ENCODE assay signal across 24 cellular contexts in genomic region chr14:84202486-84202885, GRCh38.
"Had no signal": no experiment of that assay in that cellular context is flagged by ENCODE, and none has a peak within 500 bp of the region (broad histone marks: within the 10 kb centered on the region; RNA-seq: fewer than 3 reads in every experiment).

No MANE protein-coding gene starts in this region.

- H3K27me3 Mint-ChIP-seq: activated CD4-positive, alpha-beta T cell treated with anti-CD3 and anti-CD28 coated beads for 36 hours; activated naive CD8-positive, alpha-beta T cell treated with anti-CD3 and anti-CD28 coated beads, Interleukin-2, amount 10 ng/mL, durations not matched to agents 7 days and 5 days; effector memory CD8-positive, alpha-beta T cell; natural killer cell treated with Interleukin-12 subunit alpha and Interleukin-12 subunit beta and Interleukin-15 and Interleukin-18, amount 100 ng/mL, for 72 hours had no signal

- H3K27ac Mint-ChIP-seq: activated CD4-positive, alpha-beta T cell treated with anti-CD3 and anti-CD28 coated beads for 36 hours; activated naive CD4-positive, alpha-beta T cell treated with anti-CD3 and anti-CD28 coated beads for 36 hours; activated naive CD8-positive, alpha-beta T cell treated with anti-CD3 and anti-CD28 coated beads, Interleukin-2, amount 10 ng/mL, durations not matched to agents 7 days and 5 days; brain; effector memory CD8-positive, alpha-beta T cell; natural killer cell treated with Interleukin-12 subunit alpha and Interleukin-12 subunit beta and Interleukin-15 and Interleukin-18, amount 100 ng/mL, for 72 hours; WTC11 had no signal

- H3K36me3 Mint-ChIP-seq: activated naive CD8-positive, alpha-beta T cell treated with anti-CD3 and anti-CD28 coated beads, Interleukin-2, amount 10 ng/mL, durations not matched to agents 7 days and 5 days; brain; natural killer cell treated with Interleukin-12 subunit alpha and Interleukin-12 subunit beta and Interleukin-15 and Interleukin-18, amount 100 ng/mL, for 72 hours; WTC11 had no signal

- DNase-seq: activated CD4-positive, alpha-beta T cell treated with anti-CD3 and anti-CD28 coated beads for 36 hours; activated CD4-positive, alpha-beta T cell treated with anti-CD3 and anti-CD28 coated beads, Interleukin-2, amount 50 U/mL, for 4 hours; activated CD8-positive, alpha-beta memory T cell treated with anti-CD3 and anti-CD28 coated beads for 24 hours; activated effector memory CD4-positive, alpha-beta T cell treated with Interleukin-2 at 50 U/mL for 16 hours; activated naive CD4-positive, alpha-beta T cell treated with anti-CD3 and anti-CD28 coated beads for 36 hours; activated naive CD8-positive, alpha-beta T cell treated with anti-CD3 and anti-CD28 coated beads, Interleukin-2, amount 10 ng/mL, durations not matched to agents 7 days and 5 days; activated T-cell treated with anti-CD3 and anti-CD28 coated beads, Interleukin-2, amount 50 U/mL, for 48 hours; caudate nucleus; effector memory CD8-positive, alpha-beta T cell; esophagus squamous epithelium; hippocampal formation; posterior cingulate gyrus; sigmoid colon; stimulated activated CD4-positive, alpha-beta T cell treated with anti-CD3 and anti-CD28 coated beads, Interleukin-2, amount 100 ng/mL, for 48 hours; stimulated activated naive CD4-positive, alpha-beta T cell treated with Interleukin-2 at 50 U/mL for 16 hours; T-helper 9 cell; upper lobe of left lung had no signal

- H3K27me3 ChIP-seq: esophagus squamous epithelium, sigmoid colon, SJSA1, upper lobe of left lung had no signal

- H3K4me3 ChIP-seq: esophagus squamous epithelium, sigmoid colon, SJSA1, smooth muscle cell, thoracic aorta, upper lobe of left lung had no signal

- H3K4me1 Mint-ChIP-seq: activated CD4-positive, alpha-beta T cell treated with anti-CD3 and anti-CD28 coated beads for 36 hours; activated naive CD8-positive, alpha-beta T cell treated with anti-CD3 and anti-CD28 coated beads, Interleukin-2, amount 10 ng/mL, durations not matched to agents 7 days and 5 days; brain had no signal

- ATAC-seq: activated CD4-positive, alpha-beta T cell treated with anti-CD3 and anti-CD28 coated beads for 36 hours; effector memory CD8-positive, alpha-beta T cell; left lobe of liver; natural killer cell treated with Interleukin-12 subunit alpha and Interleukin-12 subunit beta and Interleukin-15 and Interleukin-18, amount 100 ng/mL, for 72 hours; WTC11 had no signal

- H3K4me1 ChIP-seq: esophagus squamous epithelium, SJSA1, upper lobe of left lung had no signal

- H3K36me3 ChIP-seq: esophagus squamous epithelium, sigmoid colon, SJSA1, thoracic aorta, upper lobe of left lung had no signal

- H3K4me2 ChIP-seq: smooth muscle cell had no signal

- H3K27ac ChIP-seq: esophagus squamous epithelium, sigmoid colon, SJSA1, thoracic aorta, upper lobe of left lung had no signal

- H3K9me3 ChIP-seq: esophagus squamous epithelium, sigmoid colon, thoracic aorta, upper lobe of left lung had no signal

- H3K4me3 Mint-ChIP-seq: activated CD4-positive, alpha-beta T cell treated with anti-CD3 and anti-CD28 coated beads for 36 hours; activated naive CD4-positive, alpha-beta T cell treated with anti-CD3 and anti-CD28 coated beads for 36 hours; activated naive CD8-positive, alpha-beta T cell treated with anti-CD3 and anti-CD28 coated beads, Interleukin-2, amount 10 ng/mL, durations not matched to agents 7 days and 5 days; brain; effector memory CD8-positive, alpha-beta T cell; natural killer cell treated with Interleukin-12 subunit alpha and Interleukin-12 subunit beta and Interleukin-15 and Interleukin-18, amount 100 ng/mL, for 72 hours; WTC11 had no signal

- H3K9me3 Mint-ChIP-seq: WTC11 had no signal
